ENCODE assay signal across 1 cellular context in genomic region chr1:229227298-229227919, GRCh38.
TF ChIP-seq lines count a peak whose summit lies in the region.

No MANE protein-coding gene starts in this region.

TF ChIP-seq in HepG2, 621 proteins besides CTCF, POLR2A, EP300 and RAD21 (continued from another document and continues in another):
- no peak for TF ChIP-seq ZNF281 (CRISPR knock-in tag; IDR thresholded peaks at IDR 0.05; ENCODE audit: borderline replicate concordance)
- TF ChIP-seq DR1 (CRISPR knock-in tag; IDR thresholded peaks at IDR 0.05), result no peak
- TF ChIP-seq ZNF614 (CRISPR knock-in tag; IDR thresholded peaks at IDR 0.05; ENCODE audit: borderline replicate concordance), result 0 out of 2 replicates have a peak, but pooled peaks have one; percentile 29
- no peak for TF ChIP-seq PHF20 (CRISPR knock-in tag; IDR thresholded peaks at IDR 0.05)
- TF ChIP-seq HOXA3 (CRISPR knock-in tag; IDR thresholded peaks at IDR 0.05), result no peak; the same call in 1 of the 2 replicates
- no peak for TF ChIP-seq U2AF2 (IDR thresholded peaks at IDR 0.05; ENCODE audit: low read depth, low read length)
- TF ChIP-seq HBP1 (CRISPR knock-in tag; IDR thresholded peaks at IDR 0.05; ENCODE audit: low read depth), result no peak
- TF ChIP-seq RCOR2 (CRISPR knock-in tag; IDR thresholded peaks at IDR 0.05), result peak; percentile 80
- TF ChIP-seq ZEB1 (IDR thresholded peaks at IDR 0.05; ENCODE audit: insufficient replicate concordance, low read depth), result no peak
- no peak for TF ChIP-seq CHD4 (IDR thresholded peaks at IDR 0.05; ENCODE audit: borderline replicate concordance, low read length)
- no peak for TF ChIP-seq ZNF800 (CRISPR knock-in tag; IDR thresholded peaks at IDR 0.05)
- TF ChIP-seq ZNF746 (CRISPR knock-in tag; IDR thresholded peaks at IDR 0.05), result no peak
- TF ChIP-seq NPAS2 (CRISPR knock-in tag; IDR thresholded peaks at IDR 0.05; ENCODE audit: borderline replicate concordance), result no peak
- no peak for TF ChIP-seq SUZ12 (IDR thresholded peaks at IDR 0.05; ENCODE audit: low read depth, low read length)
- TF ChIP-seq ZNF567 (CRISPR knock-in tag; IDR thresholded peaks at IDR 0.05; ENCODE audit: borderline replicate concordance), result no peak
- TF ChIP-seq TP53 (CRISPR knock-in tag; conservative IDR thresholded peaks at IDR 0.05), result no peak
- TF ChIP-seq NRL (CRISPR knock-in tag; IDR thresholded peaks at IDR 0.05; ENCODE audit: borderline replicate concordance), result no peak
- TF ChIP-seq ZBTB33 (CRISPR knock-in tag; IDR thresholded peaks at IDR 0.05), result 0 out of 2 replicates have a peak, but pooled peaks have one; percentile 7
- TF ChIP-seq NFKB2 (CRISPR knock-in tag; IDR thresholded peaks at IDR 0.05; ENCODE audit: borderline replicate concordance), result no peak
- TF ChIP-seq XRCC5 (optimal IDR thresholded peaks at IDR 0.05; ENCODE audit: low read length), result peak; percentile 40
- TF ChIP-seq CREBL2 (CRISPR knock-in tag; IDR thresholded peaks at IDR 0.05; ENCODE audit: borderline replicate concordance), result no peak
- no peak for TF ChIP-seq ZSCAN29 (CRISPR knock-in tag; conservative IDR thresholded peaks at IDR 0.05)
- TF ChIP-seq MYNN (CRISPR knock-in tag; IDR thresholded peaks at IDR 0.05; ENCODE audit: low read depth), result no peak
- TF ChIP-seq HMGXB3 (CRISPR knock-in tag; IDR thresholded peaks at IDR 0.05; ENCODE audit: borderline replicate concordance), result no peak
- TF ChIP-seq FOXO1 (CRISPR knock-in tag; IDR thresholded peaks at IDR 0.05), result no peak
- TF ChIP-seq MXI1 (IDR thresholded peaks at IDR 0.05; ENCODE audit: borderline replicate concordance, low read depth, low read length), result no peak
- TF ChIP-seq ATF4 (CRISPR knock-in tag; IDR thresholded peaks at IDR 0.05), result no peak
- TF ChIP-seq MBNL3 (CRISPR knock-in tag; conservative IDR thresholded peaks at IDR 0.05), result no peak
- no peak for TF ChIP-seq ASH2L (IDR thresholded peaks at IDR 0.05; ENCODE audit: insufficient read length, low read depth, low read length)
- no peak for TF ChIP-seq CCAR2 (optimal IDR thresholded peaks at IDR 0.05; ENCODE audit: low read depth, low read length)
- TF ChIP-seq REXO4 (CRISPR knock-in tag; IDR thresholded peaks at IDR 0.05; ENCODE audit: borderline replicate concordance), result no peak
- no peak for TF ChIP-seq TEF (CRISPR knock-in tag; IDR thresholded peaks at IDR 0.05)
- TF ChIP-seq ZNF616 (CRISPR knock-in tag; IDR thresholded peaks at IDR 0.05; ENCODE audit: low read depth), result no peak
- TF ChIP-seq SP1 (IDR thresholded peaks at IDR 0.05), result no peak
- no peak for TF ChIP-seq SP1 (CRISPR knock-in tag; IDR thresholded peaks at IDR 0.05)
- no peak for TF ChIP-seq TARDBP (CRISPR knock-in tag; IDR thresholded peaks at IDR 0.05)
- TF ChIP-seq ZNF280D (CRISPR knock-in tag; IDR thresholded peaks at IDR 0.05), result no peak
- TF ChIP-seq FOXK1 (CRISPR knock-in tag; IDR thresholded peaks at IDR 0.05; ENCODE audit: borderline replicate concordance, low read depth), result peak; percentile 41; the same call in 1 of the 2 replicates
- no peak for TF ChIP-seq ELK4 (CRISPR knock-in tag; IDR thresholded peaks at IDR 0.05; ENCODE audit: borderline replicate concordance)
- no peak for TF ChIP-seq SMAD9 (CRISPR knock-in tag; IDR thresholded peaks at IDR 0.05)
- TF ChIP-seq MTA3 (CRISPR knock-in tag; IDR thresholded peaks at IDR 0.05), result no peak
- 0 out of 2 replicates have a peak, but pooled peaks have one; percentile 58 for TF ChIP-seq ZNF501 (CRISPR knock-in tag; IDR thresholded peaks at IDR 0.05)
- no peak for TF ChIP-seq TFDP2 (CRISPR knock-in tag; IDR thresholded peaks at IDR 0.05)
